8 cellular contexts compared by ENCODE assay signal in genomic region chr1:151990856-151991198, GRCh38.
DNase-seq lines count a peak whose midpoint lies in the region; ATAC-seq and FAIRE-seq lines count a peak whose summit lies in the region.

No MANE protein-coding gene starts in this region.

- no peak overlapping the region for H3K27ac Mint-ChIP-seq in stimulated activated naive CD8-positive, alpha-beta T cell treated with anti-CD3 and anti-CD28 coated beads, Interleukin-15, Interleukin-2, amounts not matched to agents 100 ng/mL and 50 ng/mL, for 24 hours
- H3K27ac Mint-ChIP-seq in stimulated activated naive CD8-positive, alpha-beta T cell treated with anti-CD3 and anti-CD28 coated beads, Interleukin-15, amount 100 ng/mL, for 72 hours = no peak overlapping the region

- H3K9me3 Mint-ChIP-seq in stimulated activated naive CD8-positive, alpha-beta T cell treated with anti-CD3 and anti-CD28 coated beads, Interleukin-15, Interleukin-2, amounts not matched to agents 100 ng/mL and 50 ng/mL, for 24 hours = no peaks in the 10 kb centered on the region
- no peaks in the 10 kb centered on the region for H3K9me3 Mint-ChIP-seq in stimulated activated naive CD8-positive, alpha-beta T cell treated with anti-CD3 and anti-CD28 coated beads, Interleukin-15, amount 100 ng/mL, for 72 hours

- FAIRE-seq in urothelium cell line (lab: Jason Lieb, UNC) = no peak

- peaks cover 24% of the 10 kb centered on the region for H3K36me3 Mint-ChIP-seq in stimulated activated naive CD8-positive, alpha-beta T cell treated with anti-CD3 and anti-CD28 coated beads, Interleukin-15, Interleukin-2, amounts not matched to agents 100 ng/mL and 50 ng/mL, for 24 hours (ENCODE audit: low read depth)

- no peak for ATAC-seq in stimulated activated naive CD8-positive, alpha-beta T cell treated with anti-CD3 and anti-CD28 coated beads, Interleukin-15, amount 100 ng/mL, for 72 hours
- ATAC-seq in GM19463 (IDR thresholded peaks at IDR 0.05; ENCODE audit: unreplicated experiment) (no peak), HG03097 (IDR thresholded peaks at IDR 0.05; ENCODE audit: low FRiP score, unreplicated experiment) (no peak)

- peak overlapping the region; percentile 38 for H3K4me3 Mint-ChIP-seq in stimulated activated naive CD8-positive, alpha-beta T cell treated with anti-CD3 and anti-CD28 coated beads, Interleukin-15, Interleukin-2, amounts not matched to agents 100 ng/mL and 50 ng/mL, for 24 hours
- H3K4me3 Mint-ChIP-seq in stimulated activated naive CD8-positive, alpha-beta T cell treated with anti-CD3 and anti-CD28 coated beads, Interleukin-15, amount 100 ng/mL, for 72 hours = no peak overlapping the region

- peaks cover 73% of the 10 kb centered on the region for H3K4me1 Mint-ChIP-seq in stimulated activated naive CD8-positive, alpha-beta T cell treated with anti-CD3 and anti-CD28 coated beads, Interleukin-15, Interleukin-2, amounts not matched to agents 100 ng/mL and 50 ng/mL, for 24 hours (ENCODE audit: low read depth)
- H3K4me1 Mint-ChIP-seq in stimulated activated naive CD8-positive, alpha-beta T cell treated with anti-CD3 and anti-CD28 coated beads, Interleukin-15, amount 100 ng/mL, for 72 hours = peaks cover 80% of the 10 kb centered on the region

- DNase-seq in stimulated activated naive CD8-positive, alpha-beta T cell treated with anti-CD3 and anti-CD28 coated beads, Interleukin-15, amount 100 ng/mL, for 72 hours = no peak
- DNase-seq in T1000 (lab: John Stamatoyannopoulos, UW) = peak; percentile 9
- peak; percentile 69 for DNase-seq in kidney glomerular epithelial cell (lab: John Stamatoyannopoulos, UW)
- no peak for DNase-seq in activated effector memory CD4-positive, alpha-beta T cell treated with Interleukin-2 at 50 U/mL for 16 hours
- no peak for DNase-seq in urothelium cell line (ENCODE audit: low spot score)

- no peaks in the 10 kb centered on the region for H3K27me3 Mint-ChIP-seq in stimulated activated naive CD8-positive, alpha-beta T cell treated with anti-CD3 and anti-CD28 coated beads, Interleukin-15, Interleukin-2, amounts not matched to agents 100 ng/mL and 50 ng/mL, for 24 hours
- H3K27me3 Mint-ChIP-seq in stimulated activated naive CD8-positive, alpha-beta T cell treated with anti-CD3 and anti-CD28 coated beads, Interleukin-15, amount 100 ng/mL, for 72 hours = no peaks in the 10 kb centered on the region

Comparison
In these comparisons a context has a peak if more than half of its experiments do, and no peak if none do; other contexts are left out.
1. DNase-seq: peak in T1000 (single experiment) and kidney glomerular epithelial cell (single experiment); none in stimulated activated naive CD8-positive, alpha-beta T cell treated with anti-CD3 and anti-CD28 coated beads, Interleukin-15, amount 100 ng/mL, for 72 hours (0 of 2), activated effector memory CD4-positive, alpha-beta T cell treated with Interleukin-2 at 50 U/mL for 16 hours (single experiment) and urothelium cell line (single experiment).